1 cellular context compared by ENCODE assay signal in the genomic region with DNA sequence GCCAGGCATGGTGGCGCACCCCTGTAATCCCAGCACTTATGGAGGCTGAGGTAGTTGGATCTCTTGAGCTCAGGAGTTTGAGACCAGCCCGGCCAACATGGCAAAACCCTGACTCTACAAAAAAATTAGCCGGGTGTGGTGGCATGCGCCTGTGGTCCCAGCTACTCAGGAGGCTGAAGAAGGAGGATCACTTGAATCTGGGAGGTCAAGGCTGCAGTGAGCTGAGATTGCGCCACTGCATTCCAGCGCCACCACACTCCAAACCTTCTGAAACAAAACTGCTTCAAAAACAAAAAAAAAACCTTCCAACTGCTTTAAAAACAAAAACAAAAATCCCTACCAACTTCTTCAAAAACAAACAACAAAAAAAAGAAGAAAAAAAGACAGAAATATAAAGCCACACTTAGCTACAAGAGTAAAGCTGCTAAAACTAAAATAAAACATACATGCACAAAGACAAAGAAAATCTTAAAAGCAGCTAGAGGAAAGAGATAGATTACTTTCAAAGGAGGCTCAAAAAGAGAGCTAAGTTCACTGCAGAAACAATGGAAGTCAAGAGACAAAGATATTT.
TF ChIP-seq lines count a peak whose summit lies in the region.

No MANE protein-coding gene starts in this region.

TF ChIP-seq in H1, 55 proteins besides CTCF, POLR2A, EP300 and RAD21:
- 0 out of 2 replicates have a peak, but pooled peaks have one; percentile 10 for TF ChIP-seq CEBPB (IDR thresholded peaks at IDR 0.05; ENCODE audit: low read depth, low read length)
- TF ChIP-seq TAF1 (IDR thresholded peaks at IDR 0.05; ENCODE audit: low read depth, low read length), result no peak
- no peak for TF ChIP-seq SRF (IDR thresholded peaks at IDR 0.05; ENCODE audit: low read depth, low read length)
- TF ChIP-seq RBBP5 (IDR thresholded peaks at IDR 0.05; ENCODE audit: borderline replicate concordance, low read depth, low read length), result no peak
- TF ChIP-seq JUN (IDR thresholded peaks at IDR 0.05; ENCODE audit: low read depth, low read length), result no peak
- no peak for TF ChIP-seq CTBP2 (IDR thresholded peaks at IDR 0.05; ENCODE audit: borderline replicate concordance, insufficient read depth, insufficient read length, low read length)
- no peak for TF ChIP-seq KDM5A (IDR thresholded peaks at IDR 0.05; ENCODE audit: low read length)
- no peak for TF ChIP-seq GABPA (IDR thresholded peaks at IDR 0.05; ENCODE audit: borderline replicate concordance, insufficient read depth, low read length)
